8 cellular contexts compared by ENCODE assay signal in genomic region chr2:151437630-151438029, GRCh38. TPM values are rescaled to one million over a fixed set of nuclear protein-coding genes. Genes with fewer than 3 reads are reported as not detected.
A peak's percentile ranks its signal among the peaks of the same experiment; 100 is the strongest.
DNase-seq lines count a peak whose midpoint lies in the region; ATAC-seq and TF ChIP-seq lines count a peak whose summit lies in the region.

No MANE protein-coding gene starts in this region.

- H3K36me3 ChIP-seq in endodermal cell (ENCODE audit: control insufficient read depth, insufficient read depth, low read length) (peaks cover 94% of the 10 kb centered on the region), ovary (no peaks in the 10 kb centered on the region)

- no peak overlapping the region for H3K9ac ChIP-seq in endodermal cell (ENCODE audit: extremely low read depth, low read length, poor library complexity, severe bottlenecking)

- peaks cover 13% of the 10 kb centered on the region for H3K36me3 Mint-ChIP-seq in activated naive CD8-positive, alpha-beta T cell
- H3K36me3 Mint-ChIP-seq in activated naive CD8-positive, alpha-beta T cell treated with anti-CD3 and anti-CD28 coated beads for 36 hours = peaks cover 19% of the 10 kb centered on the region
- H3K36me3 Mint-ChIP-seq in endodermal cell (ENCODE audit: low read depth) = peaks cover 74% of the 10 kb centered on the region

- H3K27me3 ChIP-seq in endodermal cell (ENCODE audit: control insufficient read depth, insufficient read depth, low read length, poor library complexity, severe bottlenecking) (no peaks in the 10 kb centered on the region), ovary (no peaks in the 10 kb centered on the region)

- 99 to 100% methylated on average over 2 to 3 of the region's 3 CpGs for WGBS in endodermal cell (ENCODE audit: insufficient coverage in 1 of 2, insufficient read length in 1 of 2), 2 experiments
- WGBS in ovary, 3 donors = 60 to 70% (median 61%) methylated on average over 3 of the region's 3 CpGs

- TF ChIP-seq CTCF in endodermal cell (conservative IDR thresholded peaks at IDR 0.05) = peak; percentile 83
- TF ChIP-seq CTCF in ovary (IDR thresholded peaks at IDR 0.05) = peak; percentile 21 to 43 (median 23)

- H3K4me3 ChIP-seq in endodermal cell (ENCODE audit: low read length) (no peak overlapping the region), ovary (no peak overlapping the region)

- no peak for TF ChIP-seq EP300 in ovary (IDR thresholded peaks at IDR 0.05)

- peaks cover 8% of the 10 kb centered on the region for H3K4me1 Mint-ChIP-seq in activated naive CD8-positive, alpha-beta T cell (ENCODE audit: low read depth)
- no peaks in the 10 kb centered on the region for H3K4me1 Mint-ChIP-seq in activated naive CD8-positive, alpha-beta T cell treated with anti-CD3 and anti-CD28 coated beads for 36 hours
- H3K4me1 Mint-ChIP-seq in endodermal cell = no peaks in the 10 kb centered on the region

- no peak for ATAC-seq in HG02759 (IDR thresholded peaks at IDR 0.05; ENCODE audit: unreplicated experiment)

- no peaks in the 10 kb centered on the region for H3K9me3 Mint-ChIP-seq in activated naive CD8-positive, alpha-beta T cell (ENCODE audit: low read depth)
- no peaks in the 10 kb centered on the region for H3K9me3 Mint-ChIP-seq in activated naive CD8-positive, alpha-beta T cell treated with anti-CD3 and anti-CD28 coated beads for 36 hours
- H3K9me3 Mint-ChIP-seq in endodermal cell = no peaks in the 10 kb centered on the region

- intact Hi-C loops in ovary (cut with DNase I) = loop anchor here in 1 of 4 donors (10.0 kb wide), 1 partner anchor 143 kb away; no protein-coding TSS in a partner anchor

- no peaks in the 10 kb centered on the region for H3K27me3 Mint-ChIP-seq in activated naive CD8-positive, alpha-beta T cell
- H3K27me3 Mint-ChIP-seq in activated naive CD8-positive, alpha-beta T cell treated with anti-CD3 and anti-CD28 coated beads for 36 hours = no peaks in the 10 kb centered on the region
- H3K27me3 Mint-ChIP-seq in endodermal cell (ENCODE audit: insufficient read depth) = no peaks in the 10 kb centered on the region

- no peak for TF ChIP-seq POLR2A in ovary (IDR thresholded peaks at IDR 0.05)

- no peak overlapping the region for H3K4me3 Mint-ChIP-seq in activated naive CD8-positive, alpha-beta T cell
- no peak overlapping the region for H3K4me3 Mint-ChIP-seq in activated naive CD8-positive, alpha-beta T cell treated with anti-CD3 and anti-CD28 coated beads for 36 hours
- H3K4me3 Mint-ChIP-seq in endodermal cell = no peak overlapping the region

- H3K4me1 ChIP-seq in endodermal cell (ENCODE audit: control insufficient read depth, insufficient read depth, low read length) (no peaks in the 10 kb centered on the region), ovary (ENCODE audit: insufficient read depth) (no peaks in the 10 kb centered on the region)

- H3K27ac Mint-ChIP-seq in activated naive CD8-positive, alpha-beta T cell = peak overlapping the region; percentile 23
- H3K27ac Mint-ChIP-seq in activated naive CD8-positive, alpha-beta T cell treated with anti-CD3 and anti-CD28 coated beads for 36 hours = no peak overlapping the region
- H3K27ac Mint-ChIP-seq in endodermal cell = no peak overlapping the region

- H3K9me3 ChIP-seq in endodermal cell (ENCODE audit: control insufficient read depth, low read length) (no peaks in the 10 kb centered on the region), ovary (no peaks in the 10 kb centered on the region)

- DNase-seq in activated naive CD8-positive, alpha-beta T cell treated with anti-CD3 and anti-CD28 coated beads for 36 hours = no peak
- peak; percentile 1 for DNase-seq in NCI-H69 (lab: John Stamatoyannopoulos, UW)
- no peak for DNase-seq in endodermal cell
- DNase-seq in ovary = no peak
- no peak for DNase-seq in NCI-H1436 treated with DMSO at 0.1 percent for 48 hours (lab: John Stamatoyannopoulos, UW)
- DNase-seq in COR-L47 (lab: John Stamatoyannopoulos, UW) = no peak

- no peak overlapping the region for H3K27ac ChIP-seq in endodermal cell (ENCODE audit: low read depth, low read length)
- no peak overlapping the region for H3K27ac ChIP-seq in ovary

RNA-seq across cellular contexts. Expression of gene RIF1, which starts 27.9 kb away (rescaled TPM):
- total RNA-seq in activated naive CD8-positive, alpha-beta T cell treated with anti-CD3 and anti-CD28 coated beads for 36 hours = 10 to 100 TPM; 76.2 to 76.7 TPM
- total RNA-seq in endodermal cell (10 to 100 TPM; 64.3 to 66.7 TPM), ovary (10 to 100 TPM; 35.5 to 56.1 (median 49.5) TPM)
- polyA plus RNA-seq in endodermal cell (2013, experiment 1 of 2) = 25.0 TPM
- 24.4 TPM for polyA plus RNA-seq in endodermal cell (2013, experiment 2 of 2)
- polyA plus RNA-seq in ovary = 10 to 100 TPM in 1 of 2 donors, 1 to 10 TPM in 1; 7.3 to 10.5 TPM
